ENCODE assay signal across 1 cellular context in genomic region chr14:51094282-51094821, GRCh38.
TF ChIP-seq lines count a peak whose summit lies in the region.

No MANE protein-coding gene starts in this region.

TF ChIP-seq in liver, 16 proteins besides CTCF, POLR2A, EP300 and RAD21 (continued from another document):
- TF ChIP-seq REST (IDR thresholded peaks at IDR 0.05), result no peak
